ENCODE assay signal across 2 cellular contexts in the genomic region with DNA sequence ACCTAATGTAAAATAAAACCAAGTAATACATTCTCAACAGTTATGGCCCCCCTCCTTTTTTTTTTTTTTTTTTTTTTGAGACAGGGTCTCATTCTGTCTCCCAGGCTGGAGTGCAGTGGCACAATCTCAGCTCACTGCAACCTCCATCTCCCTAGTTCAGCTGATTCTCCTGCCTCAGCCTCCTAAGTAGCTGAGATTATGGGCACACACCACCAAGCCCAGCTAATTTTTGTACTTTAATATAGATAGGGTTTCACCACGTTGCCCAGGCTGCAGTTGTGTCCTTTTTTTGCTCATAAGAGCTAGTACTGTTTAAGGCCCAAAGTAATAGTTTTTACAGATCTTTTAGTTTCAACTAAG.
TF ChIP-seq lines count a peak whose summit lies in the region.

No MANE protein-coding gene starts in this region.

TF ChIP-seq in HCT116, 20 proteins besides CTCF, POLR2A, EP300 and RAD21:
- TF ChIP-seq SRF (IDR thresholded peaks at IDR 0.05; ENCODE audit: low read depth) (no peak), CEBPB (IDR thresholded peaks at IDR 0.05; ENCODE audit: low read depth) (no peak), TCF7L2 (IDR thresholded peaks at IDR 0.05; ENCODE audit: borderline replicate concordance, extremely low read depth, insufficient read depth, insufficient read length) (no peak), EZH2 (IDR thresholded peaks at IDR 0.05) (no peak), POLR2AphosphoS5 (IDR thresholded peaks at IDR 0.05; ENCODE audit: low read depth, low read length) (no peak), MAX (IDR thresholded peaks at IDR 0.05) (no peak; the same call in 1 of the 2 replicates), EGR1 (IDR thresholded peaks at IDR 0.05; ENCODE audit: low read depth) (no peak), FOSL1 (IDR thresholded peaks at IDR 0.05; ENCODE audit: low read depth) (no peak), JUND (IDR thresholded peaks at IDR 0.05) (no peak), SIN3A (IDR thresholded peaks at IDR 0.05; ENCODE audit: low read depth) (no peak), EZH2phosphoT487 (IDR thresholded peaks at IDR 0.05; ENCODE audit: borderline replicate concordance) (no peak), CBX3 (IDR thresholded peaks at IDR 0.05; ENCODE audit: low read depth) (no peak), ELF1 (IDR thresholded peaks at IDR 0.05; ENCODE audit: borderline replicate concordance, low read depth) (no peak), YY1 (IDR thresholded peaks at IDR 0.05; ENCODE audit: extremely low read depth, insufficient replicate concordance, low read depth, low read length) (no peak), SP1 (IDR thresholded peaks at IDR 0.05; ENCODE audit: low read depth) (no peak), ZFX (IDR thresholded peaks at IDR 0.05) (no peak), ZNF274 (IDR thresholded peaks at IDR 0.05; ENCODE audit: low read depth, low read length) (no peak), ZBTB33 (IDR thresholded peaks at IDR 0.05; ENCODE audit: extremely low read depth, insufficient replicate concordance, low read length) (no peak)
- TF ChIP-seq, protein P1, sequence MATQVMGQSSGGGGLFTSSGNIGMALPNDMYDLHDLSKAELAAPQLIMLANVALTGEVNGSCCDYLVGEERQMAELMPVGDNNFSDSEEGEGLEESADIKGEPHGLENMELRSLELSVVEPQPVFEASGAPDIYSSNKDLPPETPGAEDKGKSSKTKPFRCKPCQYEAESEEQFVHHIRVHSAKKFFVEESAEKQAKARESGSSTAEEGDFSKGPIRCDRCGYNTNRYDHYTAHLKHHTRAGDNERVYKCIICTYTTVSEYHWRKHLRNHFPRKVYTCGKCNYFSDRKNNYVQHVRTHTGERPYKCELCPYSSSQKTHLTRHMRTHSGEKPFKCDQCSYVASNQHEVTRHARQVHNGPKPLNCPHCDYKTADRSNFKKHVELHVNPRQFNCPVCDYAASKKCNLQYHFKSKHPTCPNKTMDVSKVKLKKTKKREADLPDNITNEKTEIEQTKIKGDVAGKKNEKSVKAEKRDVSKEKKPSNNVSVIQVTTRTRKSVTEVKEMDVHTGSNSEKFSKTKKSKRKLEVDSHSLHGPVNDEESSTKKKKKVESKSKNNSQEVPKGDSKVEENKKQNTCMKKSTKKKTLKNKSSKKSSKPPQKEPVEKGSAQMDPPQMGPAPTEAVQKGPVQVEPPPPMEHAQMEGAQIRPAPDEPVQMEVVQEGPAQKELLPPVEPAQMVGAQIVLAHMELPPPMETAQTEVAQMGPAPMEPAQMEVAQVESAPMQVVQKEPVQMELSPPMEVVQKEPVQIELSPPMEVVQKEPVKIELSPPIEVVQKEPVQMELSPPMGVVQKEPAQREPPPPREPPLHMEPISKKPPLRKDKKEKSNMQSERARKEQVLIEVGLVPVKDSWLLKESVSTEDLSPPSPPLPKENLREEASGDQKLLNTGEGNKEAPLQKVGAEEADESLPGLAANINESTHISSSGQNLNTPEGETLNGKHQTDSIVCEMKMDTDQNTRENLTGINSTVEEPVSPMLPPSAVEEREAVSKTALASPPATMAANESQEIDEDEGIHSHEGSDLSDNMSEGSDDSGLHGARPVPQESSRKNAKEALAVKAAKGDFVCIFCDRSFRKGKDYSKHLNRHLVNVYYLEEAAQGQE (IDR thresholded peaks at IDR 0.05; ENCODE audit: low read depth) = no peak
- TF ChIP-seq, protein P2, sequence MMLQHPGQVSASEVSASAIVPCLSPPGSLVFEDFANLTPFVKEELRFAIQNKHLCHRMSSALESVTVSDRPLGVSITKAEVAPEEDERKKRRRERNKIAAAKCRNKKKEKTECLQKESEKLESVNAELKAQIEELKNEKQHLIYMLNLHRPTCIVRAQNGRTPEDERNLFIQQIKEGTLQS (IDR thresholded peaks at IDR 0.05) = no peak
TF ChIP-seq in HCT116: peak in this region for 0.

TF ChIP-seq in K562, 482 proteins besides CTCF, POLR2A, EP300 and RAD21:
- TF ChIP-seq DMBX1 (CRISPR knock-in tag; IDR thresholded peaks at IDR 0.05; ENCODE audit: borderline replicate concordance) (0 out of 2 replicates have a peak, but pooled peaks have one; percentile 8), ZNF583 (CRISPR knock-in tag; IDR thresholded peaks at IDR 0.05) (no peak)
